In the genomic region with DNA sequence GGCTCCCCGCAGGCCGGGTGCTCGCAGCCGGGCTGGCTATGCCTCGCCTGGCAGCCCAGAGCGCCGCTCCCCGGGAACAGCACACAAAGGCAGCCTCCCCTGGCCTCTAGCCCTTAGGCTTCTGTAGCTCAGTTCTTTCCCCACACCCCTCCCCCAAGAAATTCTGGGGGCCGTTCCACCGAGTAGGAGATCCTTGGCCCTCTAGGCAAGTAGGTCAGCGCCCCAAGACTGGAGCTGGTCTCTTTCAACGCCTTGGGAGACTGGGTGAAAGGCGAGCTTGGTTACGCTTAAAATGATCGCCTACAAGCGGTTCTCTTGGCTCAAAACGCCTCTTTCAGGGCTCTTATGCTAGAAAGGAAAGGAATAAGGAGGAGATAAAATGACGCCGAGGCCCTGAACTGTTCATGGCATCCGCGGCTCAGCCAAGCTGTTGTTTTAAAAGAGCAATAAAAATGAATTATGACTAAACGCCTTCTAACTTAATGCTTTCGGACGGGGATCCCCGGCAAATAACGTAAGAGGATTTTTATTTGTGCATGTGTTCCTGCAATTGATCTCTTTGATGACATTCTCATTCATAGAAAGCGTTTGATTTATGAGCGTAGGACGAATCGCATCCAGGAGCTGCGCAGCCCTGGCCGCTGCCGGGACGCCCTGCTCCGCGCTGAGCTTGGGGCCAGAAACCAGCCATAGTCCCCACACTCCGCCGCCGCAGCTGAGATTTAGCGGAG, we compare ENCODE assay signal across 10 cellular contexts. TPM values are rescaled to one million over a fixed set of nuclear protein-coding genes. Genes with fewer than 3 reads are reported as not detected.
DNase-seq lines count a peak whose midpoint lies in the region; ATAC-seq, FAIRE-seq and TF ChIP-seq lines count a peak whose summit lies in the region.
"Had no signal": no experiment of that assay in that cellular context is flagged by ENCODE, and none has a peak within 500 bp of the region (broad histone marks: within the 10 kb centered on the region; RNA-seq: fewer than 3 reads in every experiment).

No MANE protein-coding gene starts in this region.

- no peak overlapping the region for H2BK120ac ChIP-seq in H1 (replicated peaks; ENCODE audit: low read depth, low read length)

- no peaks in the 10 kb centered on the region for H3K79me1 ChIP-seq in H1 (ENCODE audit: low read depth, low read length)

- H4K20me1 ChIP-seq in H1 (replicated peaks in 1 of 2; ENCODE audit: control insufficient read depth in 1 of 2, insufficient read depth in 2 of 2, low read length in 2 of 2), result peaks cover 22 to 39% of the 10 kb centered on the region in 2 experiments

- TF ChIP-seq POLR2A in H1 (IDR thresholded peaks at IDR 0.05; ENCODE audit: control extremely low read depth in 1 of 2, low read depth in 2 of 2, low read length in 2 of 2), result no peak

- no peak overlapping the region for H2BK15ac ChIP-seq in H1 (ENCODE audit: low read length)

- no peak overlapping the region for H2BK5ac ChIP-seq in H1 (ENCODE audit: low read depth, low read length)

- H3K36me3 Mint-ChIP-seq in naive thymus-derived CD4-positive, alpha-beta T cell, result peaks cover 8 to 30% (median 20%) of the 10 kb centered on the region in 5 donors
- H3K36me3 Mint-ChIP-seq in activated T-helper 17 cell treated with anti-CD3 and anti-CD28 coated beads, Interleukin-2, amount 50 U/mL, for 72 hours (ENCODE audit: low read depth), result peaks cover 37% of the 10 kb centered on the region

- H3K4ac ChIP-seq in H1 (replicated peaks; ENCODE audit: insufficient read length, low read depth, low read length), result no peak overlapping the region

- no peak overlapping the region for H4K91ac ChIP-seq in H1 (replicated peaks; ENCODE audit: insufficient read length, low read length)

- no peak for DNase-seq in left ventricle myocardium inferior
- no peak for DNase-seq in left ventricle myocardium superior
- no peak for DNase-seq in H1 (ENCODE audit: low read depth in 1 of 2, low spot score in 2 of 2)
- no peak for DNase-seq in naive thymus-derived CD4-positive, alpha-beta T cell
- DNase-seq in aorta, result peak in 1 of 2 donors; percentile 57
- DNase-seq in activated CD4-positive, alpha-beta T cell treated with anti-CD3 and anti-CD28 coated beads for 48 hours, result no peak
- DNase-seq: hippocampal formation had no signal

- H2BK12ac ChIP-seq in H1 (ENCODE audit: low read depth, low read length), result 0 out of 2 replicates have a peak overlapping the region, but pooled peaks have one; percentile 50

- peaks cover 52% of the 10 kb centered on the region for H3K4me1 ChIP-seq in left ventricle myocardium inferior
- H3K4me1 ChIP-seq in H1 (replicated peaks in 1 of 4; ENCODE audit: control insufficient read depth in 3 of 4, insufficient read depth in 4 of 4, low read length in 3 of 4), result peaks cover 0 to 19% (median 13%) of the 10 kb centered on the region in 4 experiments; a peak in 6 of 7 replicates
- H3K4me1 ChIP-seq in naive thymus-derived CD4-positive, alpha-beta T cell (ENCODE audit: control insufficient read depth in 2 of 2, insufficient read depth in 2 of 2, low read length in 2 of 2), result peaks cover 9 to 30% of the 10 kb centered on the region in 2 donors
- H3K4me1 ChIP-seq in aorta (ENCODE audit: control insufficient read depth in 1 of 2, insufficient read depth in 2 of 2, low read length in 2 of 2), result no peaks in the 10 kb centered on the region

- H3K56ac ChIP-seq in H1 (replicated peaks; ENCODE audit: insufficient read length, low read depth, low read length), result no peak overlapping the region

- H3K27ac Mint-ChIP-seq in naive thymus-derived CD4-positive, alpha-beta T cell, result no peak overlapping the region
- H3K27ac Mint-ChIP-seq in activated T-helper 17 cell treated with anti-CD3 and anti-CD28 coated beads, Interleukin-2, amount 50 U/mL, for 72 hours, result no peak overlapping the region

- H3K9ac ChIP-seq in H1 (replicated peaks in 1 of 4; ENCODE audit: extremely low read depth in 1 of 4, low read depth in 3 of 4, low read length in 3 of 4), result no peak overlapping the region

- ATAC-seq in left ventricle myocardium superior (no peak), aorta (ENCODE audit: low FRiP score) (peak; percentile 62), HG03196 (IDR thresholded peaks at IDR 0.05; ENCODE audit: unreplicated experiment) (no peak)
- no peak for ATAC-seq in naive thymus-derived CD4-positive, alpha-beta T cell
- no peak for ATAC-seq in activated T-helper 17 cell treated with anti-CD3 and anti-CD28 coated beads, Interleukin-2, amount 50 U/mL, for 72 hours (replicated peaks)

- H2AFZ ChIP-seq in H1 (ENCODE audit: low read length), result no peak overlapping the region

- no peaks in the 10 kb centered on the region for H3K36me3 ChIP-seq in left ventricle myocardium inferior
- H3K36me3 ChIP-seq in H1 (ENCODE audit: control insufficient read depth in 2 of 4, insufficient read depth in 4 of 4, low read length in 3 of 4), result peaks cover 0 to 6% (median 0%) of the 10 kb centered on the region in 4 experiments; a peak in 1 of 8 replicates
- peaks cover 0 to 5% (median 0%) of the 10 kb centered on the region in 3 experiments for H3K36me3 ChIP-seq in naive thymus-derived CD4-positive, alpha-beta T cell (ENCODE audit: control insufficient read depth in 2 of 3, insufficient read depth in 3 of 3, low read length in 3 of 3)
- no peaks in the 10 kb centered on the region for H3K36me3 ChIP-seq in aorta (ENCODE audit: control insufficient read depth in 1 of 2, insufficient read depth in 2 of 2, low read length in 1 of 2)

- no peak overlapping the region for H3K18ac ChIP-seq in H1 (ENCODE audit: extremely low read depth, low read length)

- H3K27me3 ChIP-seq in left ventricle myocardium inferior (ENCODE audit: low read depth) (peaks cover 100% of the 10 kb centered on the region), H1 (replicated peaks in 1 of 4; ENCODE audit: control insufficient read depth in 3 of 4, extremely low read depth in 1 of 4, insufficient read depth in 3 of 4, low read length in 3 of 4) (peaks cover 93 to 100% (median 99%) of the 10 kb centered on the region in 4 experiments), aorta (ENCODE audit: control insufficient read depth in 1 of 2, insufficient read depth in 2 of 2, low read length in 1 of 2) (no peaks in the 10 kb centered on the region)
- H3K27me3 ChIP-seq in naive thymus-derived CD4-positive, alpha-beta T cell (ENCODE audit: control insufficient read depth in 2 of 2, insufficient read depth in 2 of 2, low read length in 2 of 2), result peaks cover 8 to 24% of the 10 kb centered on the region in 2 donors

- H3K4me3 Mint-ChIP-seq in naive thymus-derived CD4-positive, alpha-beta T cell, result peak overlapping the region in 7 of 10 donors; percentile 2 to 90 (median 20)
- no peak overlapping the region for H3K4me3 Mint-ChIP-seq in activated T-helper 17 cell treated with anti-CD3 and anti-CD28 coated beads, Interleukin-2, amount 50 U/mL, for 72 hours

- TF ChIP-seq EP300 in H1 (IDR thresholded peaks at IDR 0.05; ENCODE audit: borderline replicate concordance in 1 of 2, low read depth in 2 of 2, low read length in 2 of 2), result no peak

- intact Hi-C loops in left ventricle myocardium inferior (cut with micrococcal nuclease), result no loop called here
- intact Hi-C loops in left ventricle myocardium superior (cut with micrococcal nuclease), result no loop called here
- intact Hi-C loops in naive thymus-derived CD4-positive, alpha-beta T cell (cut with micrococcal nuclease), result loop anchor here (2.0 to 5.0 kb wide), 6 partner anchors 34 to 721 kb away; a partner anchor contains a TSS
- intact Hi-C loops in aorta (cut with DNase I), result loop anchor here (2.0 to 5.0 kb wide), 4 partner anchors 34 to 1242 kb away; a partner anchor contains a TSS

- peak; percentile 21 to 43; a peak in 3 of 4 replicates for TF ChIP-seq RAD21 in H1 (IDR thresholded peaks at IDR 0.05 in 1 of 2, conservative IDR thresholded peaks at IDR 0.05 in 1 of 2; ENCODE audit: low read depth in 2 of 2, low read length in 2 of 2)

- H3K4me1 Mint-ChIP-seq in naive thymus-derived CD4-positive, alpha-beta T cell, result peaks cover 18 to 51% (median 42%) of the 10 kb centered on the region in 7 donors
- peaks cover 14% of the 10 kb centered on the region for H3K4me1 Mint-ChIP-seq in activated T-helper 17 cell treated with anti-CD3 and anti-CD28 coated beads, Interleukin-2, amount 50 U/mL, for 72 hours

- H3K9me3 Mint-ChIP-seq in naive thymus-derived CD4-positive, alpha-beta T cell, result peaks cover 0 to 11% (median 0%) of the 10 kb centered on the region in 11 donors
- H3K9me3 Mint-ChIP-seq in activated T-helper 17 cell treated with anti-CD3 and anti-CD28 coated beads, Interleukin-2, amount 50 U/mL, for 72 hours, result no peaks in the 10 kb centered on the region

- no peaks in the 10 kb centered on the region for H3K79me2 ChIP-seq in H1 (ENCODE audit: control insufficient read depth in 1 of 2, insufficient read depth in 2 of 2, low read length in 2 of 2)

- WGBS in H1 (ENCODE audit: extremely low coverage in 1 of 2, insufficient coverage in 1 of 2, insufficient read length in 1 of 2, insufficient replicate concordance in 2 of 2, low coverage in 1 of 2, low lambda C conversion rate in 2 of 2, missing lambda C conversion rate in 1 of 2), 2 experiments, result 7% methylated on average over 37 of the region's 40 CpGs; no CpG with 5 or more reads in 1 of the 2 experiments
- 2 to 6% methylated on average over 40 of the region's 40 CpGs for WGBS in aorta, 2 donors

- CTCF ChIA-PET in H1 (lab: Charles Lee; ENCODE audit: partially characterized antibody), result interaction anchor here (0.6 to 12.1 kb wide), 12 partner anchors 11 to 405 kb away, joined by 3 to 123 read pairs (median 3); a partner anchor contains a TSS
- CTCF ChIA-PET in naive thymus-derived CD4-positive, alpha-beta T cell (lab: Charles Lee), result interaction anchor here (0.6 kb wide), 1 partner anchor 51 kb away, joined by 3 read pairs; no protein-coding TSS in a partner anchor

- peaks cover 82 to 93% (median 86%) of the 10 kb centered on the region in 5 donors for H3K27me3 Mint-ChIP-seq in naive thymus-derived CD4-positive, alpha-beta T cell
- peaks cover 60% of the 10 kb centered on the region for H3K27me3 Mint-ChIP-seq in activated T-helper 17 cell treated with anti-CD3 and anti-CD28 coated beads, Interleukin-2, amount 50 U/mL, for 72 hours

- H2AK5ac ChIP-seq in H1 (ENCODE audit: low read depth, low read length), result no peak overlapping the region

- POLR2A ChIA-PET in H1 (lab: Charles Lee; ENCODE audit: partially characterized antibody), result interaction anchor here (1.2 kb wide), 1 partner anchor 10 kb away, joined by 3 read pairs; no protein-coding TSS in a partner anchor
- POLR2A ChIA-PET in naive thymus-derived CD4-positive, alpha-beta T cell (lab: Charles Lee), result interaction anchor here (0.6 kb wide), 1 partner anchor 248 kb away, joined by 3 read pairs; no protein-coding TSS in a partner anchor

- H3K23ac ChIP-seq in H1 (ENCODE audit: insufficient read length), result no peak overlapping the region

- H3K9me3 ChIP-seq in left ventricle myocardium inferior (replicated peaks), result no peaks in the 10 kb centered on the region
- no peaks in the 10 kb centered on the region for H3K9me3 ChIP-seq in H1 (ENCODE audit: insufficient read depth in 2 of 2, low read depth in 1 of 2, low read length in 1 of 2)
- no peaks in the 10 kb centered on the region for H3K9me3 ChIP-seq in naive thymus-derived CD4-positive, alpha-beta T cell (ENCODE audit: control insufficient read depth in 2 of 3, low read length in 3 of 3)
- no peaks in the 10 kb centered on the region for H3K9me3 ChIP-seq in aorta (ENCODE audit: control insufficient read depth, low read length)

- no peak overlapping the region for H2BK20ac ChIP-seq in H1 (ENCODE audit: low read length)

- H3K4me2 ChIP-seq in H1 (ENCODE audit: insufficient read depth in 1 of 2, low read depth in 2 of 2, low read length in 2 of 2), result peak overlapping the region; percentile 1 to 17; a peak in 2 of 4 replicates

- peak overlapping the region; percentile 71 for H3K4me3 ChIP-seq in left ventricle myocardium inferior
- no peak overlapping the region for H3K4me3 ChIP-seq in H1 (ENCODE audit: extremely low read depth in 1 of 4, insufficient read depth in 2 of 4, low read depth in 3 of 4, low read length in 4 of 4)
- H3K4me3 ChIP-seq in naive thymus-derived CD4-positive, alpha-beta T cell (ENCODE audit: low read length), result no peak overlapping the region
- peak overlapping the region; percentile 80 to 91 for H3K4me3 ChIP-seq in aorta (ENCODE audit: low read length in 2 of 2)

- H4K5ac ChIP-seq in H1 (ENCODE audit: insufficient read length, low read depth, low read length), result no peak overlapping the region

- no peak for TF ChIP-seq CTCF in left ventricle myocardium inferior (IDR thresholded peaks at IDR 0.05; ENCODE audit: borderline replicate concordance)
- TF ChIP-seq CTCF in H1 (IDR thresholded peaks at IDR 0.05; ENCODE audit: control extremely low read depth in 1 of 3, insufficient read depth in 1 of 3, low read depth in 1 of 3, low read length in 3 of 3), result 0 out of 4 replicates have a peak, but pooled peaks of 1 of the 3 experiments have one; percentile 12

- peak overlapping the region; percentile 27 for H3K27ac ChIP-seq in left ventricle myocardium inferior (replicated peaks)
- no peak overlapping the region for H3K27ac ChIP-seq in H1 (ENCODE audit: low read depth, low read length)
- no peak overlapping the region for H3K27ac ChIP-seq in naive thymus-derived CD4-positive, alpha-beta T cell (ENCODE audit: low read depth, low read length)
- H3K27ac ChIP-seq in aorta (ENCODE audit: low read depth in 1 of 2, low read length in 2 of 2), result peak overlapping the region; percentile 53 to 73
- H3K27ac ChIP-seq: C4-2B had no signal

- H4K8ac ChIP-seq in H1 (ENCODE audit: extremely low read depth, insufficient read depth, low read length), result no peak overlapping the region

- no peak overlapping the region for H3K14ac ChIP-seq in H1 (ENCODE audit: insufficient read length)

- peaks cover 6% of the 10 kb centered on the region; the same call in 1 of the 2 replicates for H3K23me2 ChIP-seq in H1 (ENCODE audit: low read depth, low read length)

- no peak for FAIRE-seq in H1 (lab: Jason Lieb, UNC)

RNA-seq across cellular contexts. Expression of a gene that starts 2.9 kb away (rescaled TPM):
- not detected for total RNA-seq in left ventricle myocardium inferior
- total RNA-seq in left ventricle myocardium superior, result not detected
- not detected in 2 replicates for total RNA-seq in H1 (2021; fragmentation: NEBNext Ultra II Directional; extraction: Animal tissue kit (Norgen Biotek cat#: 25700))
- polyA plus RNA-seq in H1 (2011; rRNA removed), result not detected in 2 replicates
- polyA plus RNA-seq in H1 (2011; cell fraction: cytosol; rRNA removed), result not detected
- not detected for polyA plus RNA-seq in H1 (2011; cell fraction: nucleus; rRNA removed)
- polyA plus RNA-seq in H1 (2012, experiment 1 of 2), result not detected in 4 replicates
- not detected for polyA plus RNA-seq in H1 (2012, experiment 2 of 2)
- polyA plus RNA-seq in H1 (2013, experiment 1 of 2), result not detected
- polyA plus RNA-seq in H1 (2013, experiment 2 of 2), result 0.06 TPM
- polyA minus RNA-seq in H1 (2011; rRNA and poly(A)+ RNA removed), result not detected in 2 replicates
- polyA minus RNA-seq in H1 (2011; cell fraction: cytosol; rRNA and poly(A)+ RNA removed), result not detected
- polyA minus RNA-seq in H1 (2011; cell fraction: nucleus; rRNA and poly(A)+ RNA removed), result not detected
- total RNA-seq in naive thymus-derived CD4-positive, alpha-beta T cell, result 1 to 10 TPM in 1 of 5 experiments, under 1 TPM in 3, not detected in 1; 0.10 to 1.1 (median 0.41) TPM
- under 1 TPM; 0.09 to 0.18 TPM for polyA plus RNA-seq in naive thymus-derived CD4-positive, alpha-beta T cell
- total RNA-seq in aorta, result 1 to 10 TPM; 1.3 to 1.6 TPM
- polyA plus RNA-seq in aorta, result under 1 TPM; 0.59 to 0.88 TPM
- total RNA-seq in activated T-helper 17 cell treated with anti-CD3 and anti-CD28 coated beads, Interleukin-2, amount 50 U/mL, for 72 hours, result under 1 TPM in 1 of 2 donors, not detected in 1; 0.39 TPM

RNA-seq across cellular contexts. Expression of a gene that starts 3.8 kb away (rescaled TPM):
- total RNA-seq in left ventricle myocardium inferior (not detected), left ventricle myocardium superior (0.12 TPM), aorta (1 to 10 TPM; 1.6 to 4.7 TPM)
- not detected in 2 replicates for total RNA-seq in H1 (2021; fragmentation: NEBNext Ultra II Directional; extraction: Animal tissue kit (Norgen Biotek cat#: 25700))
- polyA plus RNA-seq in H1 (2011; rRNA removed) (not detected in 2 replicates), aorta (1 to 10 TPM; 2.3 to 3.6 TPM)
- polyA plus RNA-seq in H1 (2011; cell fraction: cytosol; rRNA removed), result not detected
- not detected for polyA plus RNA-seq in H1 (2011; cell fraction: nucleus; rRNA removed)
- not detected in 4 replicates for polyA plus RNA-seq in H1 (2012, experiment 1 of 2)
- not detected for polyA plus RNA-seq in H1 (2012, experiment 2 of 2)
- not detected for polyA plus RNA-seq in H1 (2013, experiment 1 of 2)
- not detected for polyA plus RNA-seq in H1 (2013, experiment 2 of 2)
- not detected in 2 replicates for polyA minus RNA-seq in H1 (2011; rRNA and poly(A)+ RNA removed)
- not detected for polyA minus RNA-seq in H1 (2011; cell fraction: cytosol; rRNA and poly(A)+ RNA removed)
- polyA minus RNA-seq in H1 (2011; cell fraction: nucleus; rRNA and poly(A)+ RNA removed), result not detected
- not detected for total RNA-seq in naive thymus-derived CD4-positive, alpha-beta T cell
- polyA plus RNA-seq in naive thymus-derived CD4-positive, alpha-beta T cell, result not detected
- total RNA-seq in activated T-helper 17 cell treated with anti-CD3 and anti-CD28 coated beads, Interleukin-2, amount 50 U/mL, for 72 hours, result not detected

RNA-seq across cellular contexts. Expression of a gene that starts 31.9 kb away (rescaled TPM):
- total RNA-seq in left ventricle myocardium inferior, result not detected
- total RNA-seq in left ventricle myocardium superior, result 0.15 TPM
- total RNA-seq in H1 (2021; fragmentation: NEBNext Ultra II Directional; extraction: Animal tissue kit (Norgen Biotek cat#: 25700)), result not detected in 2 replicates
- polyA plus RNA-seq in H1 (2011; rRNA removed), result not detected in 2 replicates
- polyA plus RNA-seq in H1 (2011; cell fraction: cytosol; rRNA removed), result not detected
- not detected for polyA plus RNA-seq in H1 (2011; cell fraction: nucleus; rRNA removed)
- not detected in 4 replicates for polyA plus RNA-seq in H1 (2012, experiment 1 of 2)
- polyA plus RNA-seq in H1 (2012, experiment 2 of 2), result not detected
- polyA plus RNA-seq in H1 (2013, experiment 1 of 2), result not detected
- not detected for polyA plus RNA-seq in H1 (2013, experiment 2 of 2)
- polyA minus RNA-seq in H1 (2011; rRNA and poly(A)+ RNA removed), result not detected in 2 replicates
- not detected for polyA minus RNA-seq in H1 (2011; cell fraction: cytosol; rRNA and poly(A)+ RNA removed)
- not detected for polyA minus RNA-seq in H1 (2011; cell fraction: nucleus; rRNA and poly(A)+ RNA removed)
- total RNA-seq in naive thymus-derived CD4-positive, alpha-beta T cell, result not detected
- polyA plus RNA-seq in naive thymus-derived CD4-positive, alpha-beta T cell, result under 1 TPM in 1 of 2 donors, not detected in 1; 0.41 TPM
- 10 to 100 TPM in 1 of 2 donors, 1 to 10 TPM in 1; 5.6 to 11.6 TPM for total RNA-seq in aorta
- 10 to 100 TPM in 1 of 2 donors, 1 to 10 TPM in 1; 2.6 to 10.1 TPM for polyA plus RNA-seq in aorta
- under 1 TPM in 1 of 2 donors, not detected in 1; 0.26 TPM for total RNA-seq in activated T-helper 17 cell treated with anti-CD3 and anti-CD28 coated beads, Interleukin-2, amount 50 U/mL, for 72 hours

RNA-seq across cellular contexts. Expression of a gene that starts 44.8 kb away (rescaled TPM):
- total RNA-seq in left ventricle myocardium inferior (not detected), left ventricle myocardium superior (not detected), aorta (10 to 100 TPM in 1 of 2 donors, 1 to 10 TPM in 1; 8.0 to 11.8 TPM)
- total RNA-seq in H1 (2021; fragmentation: NEBNext Ultra II Directional; extraction: Animal tissue kit (Norgen Biotek cat#: 25700)), result not detected in 2 replicates
- polyA plus RNA-seq in H1 (2011; rRNA removed) (not detected in 2 replicates), aorta (1 to 10 TPM; 1.6 to 2.7 TPM)
- polyA plus RNA-seq in H1 (2011; cell fraction: cytosol; rRNA removed), result not detected
- polyA plus RNA-seq in H1 (2011; cell fraction: nucleus; rRNA removed), result not detected
- not detected in 4 replicates for polyA plus RNA-seq in H1 (2012, experiment 1 of 2)
- not detected for polyA plus RNA-seq in H1 (2012, experiment 2 of 2)
- polyA plus RNA-seq in H1 (2013, experiment 1 of 2), result not detected
- not detected for polyA plus RNA-seq in H1 (2013, experiment 2 of 2)
- polyA minus RNA-seq in H1 (2011; rRNA and poly(A)+ RNA removed), result not detected in 2 replicates
- not detected for polyA minus RNA-seq in H1 (2011; cell fraction: cytosol; rRNA and poly(A)+ RNA removed)
- polyA minus RNA-seq in H1 (2011; cell fraction: nucleus; rRNA and poly(A)+ RNA removed), result not detected
- 1 to 10 TPM in 1 of 5 experiments, under 1 TPM in 1, not detected in 3; 0.88 to 2.2 TPM for total RNA-seq in naive thymus-derived CD4-positive, alpha-beta T cell
- not detected for polyA plus RNA-seq in naive thymus-derived CD4-positive, alpha-beta T cell
- not detected for total RNA-seq in activated T-helper 17 cell treated with anti-CD3 and anti-CD28 coated beads, Interleukin-2, amount 50 U/mL, for 72 hours

RNA-seq across cellular contexts. Expression of a gene that starts 48.9 kb away (rescaled TPM):
- total RNA-seq in left ventricle myocardium inferior (not detected), left ventricle myocardium superior (not detected), aorta (1 to 10 TPM; 6.3 to 7.6 TPM)
- not detected in 2 replicates for total RNA-seq in H1 (2021; fragmentation: NEBNext Ultra II Directional; extraction: Animal tissue kit (Norgen Biotek cat#: 25700))
- polyA plus RNA-seq in H1 (2011; rRNA removed) (not detected in 2 replicates), aorta (under 1 TPM in 1 of 2 donors, not detected in 1; 0.97 TPM)
- not detected for polyA plus RNA-seq in H1 (2011; cell fraction: cytosol; rRNA removed)
- polyA plus RNA-seq in H1 (2011; cell fraction: nucleus; rRNA removed), result not detected
- polyA plus RNA-seq in H1 (2012, experiment 1 of 2), result not detected in 4 replicates
- polyA plus RNA-seq in H1 (2012, experiment 2 of 2), result not detected
- not detected for polyA plus RNA-seq in H1 (2013, experiment 1 of 2)
- not detected for polyA plus RNA-seq in H1 (2013, experiment 2 of 2)
- not detected in 2 replicates for polyA minus RNA-seq in H1 (2011; rRNA and poly(A)+ RNA removed)
- not detected for polyA minus RNA-seq in H1 (2011; cell fraction: cytosol; rRNA and poly(A)+ RNA removed)
- not detected for polyA minus RNA-seq in H1 (2011; cell fraction: nucleus; rRNA and poly(A)+ RNA removed)
- total RNA-seq in naive thymus-derived CD4-positive, alpha-beta T cell, result under 1 TPM in 2 of 5 experiments, not detected in 3; 0.32 to 0.49 TPM
- not detected for polyA plus RNA-seq in naive thymus-derived CD4-positive, alpha-beta T cell
- not detected for total RNA-seq in activated T-helper 17 cell treated with anti-CD3 and anti-CD28 coated beads, Interleukin-2, amount 50 U/mL, for 72 hours

Comparison
In these comparisons a context has a peak if more than half of its experiments do, and no peak if none do; other contexts are left out.
1. H3K27ac ChIP-seq: peak in left ventricle myocardium inferior (single experiment) and aorta (2 of 2); none in H1 (single experiment) and naive thymus-derived CD4-positive, alpha-beta T cell (single experiment).
2. H3K4me3 ChIP-seq: peak in left ventricle myocardium inferior (single experiment) and aorta (2 of 2); none in H1 (0 of 4) and naive thymus-derived CD4-positive, alpha-beta T cell (single experiment).
3. intact Hi-C loops: an anchor here in naive thymus-derived CD4-positive, alpha-beta T cell (2.0 to 5.0 kb wide) and aorta (2.0 to 5.0 kb wide); none called in left ventricle myocardium inferior and left ventricle myocardium superior.